In the genomic region with DNA sequence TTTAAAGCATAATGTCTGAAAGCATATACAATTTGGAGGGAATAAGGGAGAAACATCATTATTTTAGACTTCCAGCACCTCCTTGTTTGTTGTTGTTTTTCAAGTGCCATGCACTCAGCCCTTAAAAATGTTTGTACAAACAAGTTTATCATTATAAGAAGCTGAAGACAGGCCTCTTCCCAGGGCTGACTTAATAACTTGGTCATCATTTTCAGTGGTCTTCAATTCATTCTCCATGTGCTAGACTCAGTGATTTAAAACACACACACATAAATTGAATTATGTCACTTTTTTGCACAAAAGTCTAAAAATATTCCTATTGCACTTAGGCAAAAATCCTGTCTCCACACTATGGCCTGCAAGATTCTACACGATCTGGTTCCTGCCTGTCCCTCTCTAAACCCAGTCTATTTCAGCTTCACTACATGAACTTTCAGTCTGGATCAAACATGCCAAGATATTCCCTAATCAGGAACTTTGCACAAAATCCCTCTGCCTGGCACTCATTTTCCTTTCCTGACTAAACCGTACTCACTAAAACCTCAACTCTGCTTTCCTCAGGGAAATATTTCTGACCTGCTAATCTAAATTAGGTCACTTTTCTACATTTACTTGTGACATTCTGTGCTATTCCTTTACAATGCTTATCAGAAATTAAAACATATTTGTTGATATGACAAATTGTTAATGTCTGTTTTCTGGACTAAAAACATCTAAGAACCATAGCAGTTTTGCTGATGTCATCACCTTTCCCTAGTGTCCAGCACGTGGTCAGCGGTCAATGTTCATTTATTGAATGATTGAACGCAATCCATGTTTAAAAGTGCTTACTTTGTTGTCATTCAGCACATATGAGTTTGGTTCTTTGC, we compare ENCODE assay signal across 9 cellular contexts. TPM values are rescaled to one million over a fixed set of nuclear protein-coding genes. Genes with fewer than 3 reads are reported as not detected.
DNase-seq lines count a peak whose midpoint lies in the region; ATAC-seq and TF ChIP-seq lines count a peak whose summit lies in the region.
"Had no signal": no experiment of that assay in that cellular context is flagged by ENCODE, and none has a peak within 500 bp of the region (broad histone marks: within the 10 kb centered on the region; RNA-seq: fewer than 3 reads in every experiment).

No MANE protein-coding gene starts in this region.

- in situ Hi-C loops in gastrocnemius medialis (cut with MboI; ENCODE audit: low sequenced_read_pairs in 4 of 4) = no loop called here

- H3K4me3 ChIP-seq in heart left ventricle (peak overlapping the region in 6 of 12 donors; percentile 14 to 41 (median 23)), uterus (no peak overlapping the region), MG63 (no peak overlapping the region), gastrocnemius medialis (no peak overlapping the region)

- H3K27me3 Mint-ChIP-seq in dendritic cell treated with granulocyte-macrophage colony-stimulating factor and Interleukin-4, amounts not matched to agents 40 ng/mL and 50 ng/mL, for 4 days = no peaks in the 10 kb centered on the region

- 52 to 61% (median 55%) methylated on average over 5 of the region's 5 CpGs for WGBS in heart left ventricle, 4 donors

- H3K9me3 ChIP-seq in heart left ventricle (no peaks in the 10 kb centered on the region), uterus (no peaks in the 10 kb centered on the region), MG63 (no peaks in the 10 kb centered on the region), gastrocnemius medialis (no peaks in the 10 kb centered on the region)

- no peak for TF ChIP-seq POLR2A in heart left ventricle (IDR thresholded peaks at IDR 0.05)
- TF ChIP-seq POLR2A in uterus (IDR thresholded peaks at IDR 0.05) = no peak
- no peak for TF ChIP-seq POLR2A in gastrocnemius medialis (IDR thresholded peaks at IDR 0.05)

- H3K27ac Mint-ChIP-seq in dendritic cell treated with granulocyte-macrophage colony-stimulating factor and Interleukin-4, amounts not matched to agents 40 ng/mL and 50 ng/mL, for 4 days = peak overlapping the region; percentile 77

- no peak overlapping the region for H3K4me3 Mint-ChIP-seq in dendritic cell treated with granulocyte-macrophage colony-stimulating factor and Interleukin-4, amounts not matched to agents 40 ng/mL and 50 ng/mL, for 4 days

- ATAC-seq in heart left ventricle (no peak), left cardiac atrium (no peak), HG03095 (IDR thresholded peaks at IDR 0.05; ENCODE audit: unreplicated experiment) (peak; percentile 24), HG03196 (IDR thresholded peaks at IDR 0.05; ENCODE audit: unreplicated experiment) (no peak), gastrocnemius medialis (no peak)

- H3K36me3 Mint-ChIP-seq in dendritic cell treated with granulocyte-macrophage colony-stimulating factor and Interleukin-4, amounts not matched to agents 40 ng/mL and 50 ng/mL, for 4 days (ENCODE audit: low read depth) = no peaks in the 10 kb centered on the region

- no peak for TF ChIP-seq CTCF in heart left ventricle (IDR thresholded peaks at IDR 0.05)
- no peak for TF ChIP-seq CTCF in uterus (IDR thresholded peaks at IDR 0.05)
- TF ChIP-seq CTCF in gastrocnemius medialis (IDR thresholded peaks at IDR 0.05 in 4 of 5, conservative IDR thresholded peaks at IDR 0.05 in 1 of 5) = no peak

- peaks cover 10% of the 10 kb centered on the region for H3K9me3 Mint-ChIP-seq in dendritic cell treated with granulocyte-macrophage colony-stimulating factor and Interleukin-4, amounts not matched to agents 40 ng/mL and 50 ng/mL, for 4 days

- H3K4me1 ChIP-seq in heart left ventricle (peaks cover 0 to 36% (median 10%) of the 10 kb centered on the region in 12 donors), uterus (no peaks in the 10 kb centered on the region), gastrocnemius medialis (peaks cover 0 to 4% of the 10 kb centered on the region in 2 donors)

- intact Hi-C loops in heart left ventricle (cut with DNase I) = no loop called here
- intact Hi-C loops in left cardiac atrium (cut with DNase I) = no loop called here
- intact Hi-C loops in dendritic cell treated with granulocyte-macrophage colony-stimulating factor and Interleukin-4, amounts not matched to agents 40 ng/mL and 50 ng/mL, for 4 days (cut with micrococcal nuclease) = no loop called here
- intact Hi-C loops in uterus (cut with DNase I; ENCODE audit: low total_unique reads) = no loop called here
- intact Hi-C loops in gastrocnemius medialis (cut with DNase I; ENCODE audit: low total_unique reads) = no loop called here

- H3K27ac ChIP-seq in heart left ventricle = peak overlapping the region in 8 of 12 donors; percentile 31 to 94 (median 57)
- H3K27ac ChIP-seq in uterus = peak overlapping the region; percentile 5 to 50
- no peak overlapping the region for H3K27ac ChIP-seq in gastrocnemius medialis

- peaks cover 38% of the 10 kb centered on the region for H3K4me1 Mint-ChIP-seq in dendritic cell treated with granulocyte-macrophage colony-stimulating factor and Interleukin-4, amounts not matched to agents 40 ng/mL and 50 ng/mL, for 4 days (ENCODE audit: low read depth)

- H3K27me3 ChIP-seq in heart left ventricle (no peaks in the 10 kb centered on the region), uterus (no peaks in the 10 kb centered on the region), MG63 (no peaks in the 10 kb centered on the region), gastrocnemius medialis (no peaks in the 10 kb centered on the region)

- DNase-seq in heart left ventricle (no peak), left cardiac atrium (no peak), uterus (no peak), MG63 (no peak), gastrocnemius medialis (no peak)
- DNase-seq: H7 had no signal

- H3K36me3 ChIP-seq in heart left ventricle (no peaks in the 10 kb centered on the region), uterus (no peaks in the 10 kb centered on the region), MG63 (no peaks in the 10 kb centered on the region), gastrocnemius medialis (no peaks in the 10 kb centered on the region)

RNA-seq across cellular contexts. Expression of a gene that starts 14.8 kb away (rescaled TPM):
- 10 to 100 TPM in 2 of 9 donors, 1 to 10 TPM in 1, under 1 TPM in 6; 0.07 to 71.2 (median 0.72) TPM for total RNA-seq in heart left ventricle
- under 1 TPM; 0.27 to 0.36 TPM for polyA plus RNA-seq in heart left ventricle
- total RNA-seq in left cardiac atrium = 1 to 10 TPM; 1.3 to 1.7 TPM
- total RNA-seq in uterus = 1 to 10 TPM in 1 of 4 donors, under 1 TPM in 2, not detected in 1; 0.26 to 1.6 (median 0.83) TPM
- 0.26 and 4.6 TPM in 2 replicates for total RNA-seq in MG63 (2014; rRNA removed; shearing (Covaris generic); ENCODE audit: low replicate concordance)
- 1 to 10 TPM in 1 of 4 donors, under 1 TPM in 2, not detected in 1; 0.13 to 1.0 (median 0.25) TPM for total RNA-seq in gastrocnemius medialis
- total RNA-seq: H7 had no signal

Comparison
In these comparisons a context has a peak if more than half of its experiments do, and no peak if none do; other contexts are left out.
1. H3K27ac ChIP-seq: peak in heart left ventricle (8 of 12) and uterus (2 of 2); none in gastrocnemius medialis (0 of 4).